In the genomic region with DNA sequence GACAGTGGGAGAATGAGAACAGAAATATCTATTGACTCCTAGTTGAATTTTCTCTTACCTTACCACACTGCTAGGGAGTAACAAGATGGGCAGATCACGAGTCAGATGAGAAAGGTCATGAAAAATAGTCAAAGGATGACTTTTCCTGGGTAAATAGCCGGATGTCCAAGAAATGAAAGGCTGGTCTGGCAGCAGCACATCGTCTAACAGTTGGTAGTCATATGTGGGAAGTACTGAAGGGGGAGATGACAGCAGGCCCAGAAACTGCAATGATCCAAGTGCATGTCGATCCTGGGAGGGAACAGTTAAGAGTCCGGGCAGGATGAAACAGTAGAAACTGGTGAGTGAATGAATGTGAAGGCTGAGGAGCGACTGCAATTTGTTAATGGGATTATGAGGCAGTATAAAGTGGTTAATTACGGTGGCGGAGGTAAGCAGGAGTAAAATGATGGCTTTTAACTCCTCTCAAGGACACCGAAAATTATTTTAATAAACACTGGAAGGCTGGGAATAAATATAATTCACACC, we compare ENCODE assay signal across 8 cellular contexts. TPM values are rescaled to one million over a fixed set of nuclear protein-coding genes. Genes with fewer than 3 reads are reported as not detected.
A peak's percentile ranks its signal among the peaks of the same experiment; 100 is the strongest.
DNase-seq lines count a peak whose midpoint lies in the region; ATAC-seq and TF ChIP-seq lines count a peak whose summit lies in the region.

No MANE protein-coding gene starts in this region.

- no peaks in the 10 kb centered on the region for H3K9me3 ChIP-seq in left ventricle myocardium inferior (replicated peaks)

- peak overlapping the region; percentile 84 for H3K4me3 ChIP-seq in left ventricle myocardium inferior

- H3K36me3 ChIP-seq in left ventricle myocardium inferior, result no peaks in the 10 kb centered on the region

- TF ChIP-seq CTCF in left ventricle myocardium inferior (IDR thresholded peaks at IDR 0.05; ENCODE audit: borderline replicate concordance), result no peak

- peak; percentile 24 for ATAC-seq in Right ventricle myocardium inferior

- H3K27ac ChIP-seq in left ventricle myocardium inferior (replicated peaks), result peak overlapping the region; percentile 100

- intact Hi-C loops in Right ventricle myocardium inferior (cut with DNase I) (loop anchor here (1.0 to 5.0 kb wide), 3 partner anchors 41 to 602 kb away; partner anchors contain the start of genes FBXL14 and RAD52), cardiac septum (cut with DNase I) (loop anchor here (2.0 to 10.0 kb wide), 4 partner anchors 41 to 602 kb away; partner anchors contain the start of genes FBXL14 and RAD52), left ventricle myocardium inferior (cut with micrococcal nuclease) (no loop called here)

- no peaks in the 10 kb centered on the region for H3K27me3 ChIP-seq in left ventricle myocardium inferior (ENCODE audit: low read depth)

- H3K4me1 ChIP-seq in left ventricle myocardium inferior, result peaks cover 59% of the 10 kb centered on the region

- DNase-seq in Right ventricle myocardium inferior (ENCODE audit: missing footprints) (no peak), cardiac septum (ENCODE audit: low spot score) (no peak), NCI-H345 treated with DMSO at 0.1 percent for 48 hours (lab: John Stamatoyannopoulos, UW; ENCODE audit: unreplicated experiment) (peak; percentile 41), amniotic epithelial cell (ENCODE audit: low read depth) (peak; percentile 87), left ventricle myocardium inferior (no peak), retina (peak; percentile 58), DMS153 treated with DMSO at 0.1 percent for 48 hours (lab: John Stamatoyannopoulos, UW; ENCODE audit: unreplicated experiment) (no peak)
- DNase-seq in activated CD4-positive, CD25-positive, alpha-beta regulatory T cell (lab: John Stamatoyannopoulos, UW), result no peak

RNA-seq across cellular contexts. Expression of gene ERC1, which starts 1.2 kb away (rescaled TPM):
- total RNA-seq in Right ventricle myocardium inferior, result 43.1 TPM
- total RNA-seq in cardiac septum, result 56.9 TPM
- total RNA-seq in left ventricle myocardium inferior, result 50.8 TPM

RNA-seq across cellular contexts. Expression of gene RAD52, which starts 40.3 kb away (rescaled TPM):
- total RNA-seq in Right ventricle myocardium inferior (7.1 TPM), cardiac septum (9.2 TPM), left ventricle myocardium inferior (9.3 TPM)

Comparison
In these comparisons a context has a peak if more than half of its experiments do, and no peak if none do; other contexts are left out.
1. DNase-seq: peak in NCI-H345 treated with DMSO at 0.1 percent for 48 hours (single experiment), amniotic epithelial cell (single experiment) and retina (single experiment); none in Right ventricle myocardium inferior (single experiment), cardiac septum (single experiment), left ventricle myocardium inferior (single experiment), DMS153 treated with DMSO at 0.1 percent for 48 hours (single experiment) and activated CD4-positive, CD25-positive, alpha-beta regulatory T cell (0 of 4).